14 cellular contexts compared by ENCODE assay signal in the genomic region with DNA sequence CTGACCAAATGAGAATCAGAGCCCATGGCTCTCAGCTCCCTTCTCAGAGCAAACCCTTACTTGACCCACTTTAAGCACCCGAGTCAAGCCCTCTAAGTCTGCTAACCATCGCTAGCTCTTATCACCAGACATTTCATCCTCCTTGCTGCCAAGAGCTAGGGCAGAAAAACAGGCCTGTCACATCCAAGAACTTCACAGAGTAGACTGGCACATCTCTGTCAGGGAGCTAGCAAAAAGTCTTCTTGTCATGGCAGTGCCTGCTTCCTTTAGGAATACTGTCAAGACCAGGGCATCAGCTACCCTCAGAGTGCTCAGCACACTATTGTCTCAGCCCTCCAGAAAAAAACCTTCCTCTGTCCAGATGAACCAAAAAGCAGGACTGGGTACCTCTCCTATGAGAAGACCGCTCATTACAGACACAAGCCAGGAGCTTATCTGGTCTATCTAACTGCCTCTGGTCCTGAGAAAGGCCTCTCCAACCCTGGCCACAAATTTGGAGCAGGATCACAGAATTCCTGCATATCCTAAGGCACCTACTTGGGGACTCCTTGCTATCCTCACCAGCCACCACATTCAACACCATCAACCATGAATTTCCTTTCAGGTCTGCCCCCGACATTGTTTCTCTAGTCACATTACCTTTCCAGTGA. TPM values are rescaled to one million over a fixed set of nuclear protein-coding genes. Genes with fewer than 3 reads are reported as not detected.
DNase-seq lines count a peak whose midpoint lies in the region; ATAC-seq and TF ChIP-seq lines count a peak whose summit lies in the region.
"Had no signal": no experiment of that assay in that cellular context is flagged by ENCODE, and none has a peak within 500 bp of the region (broad histone marks: within the 10 kb centered on the region; RNA-seq: fewer than 3 reads in every experiment).

No MANE protein-coding gene starts in this region.

- H3K4me1 Mint-ChIP-seq in T-cell: peaks cover 4 to 29% (median 12%) of the 10 kb centered on the region in 3 donors
- H3K4me1 Mint-ChIP-seq: CD14-positive monocyte had no signal

- H3K4me2 ChIP-seq in GM23248 (ENCODE audit: unreplicated experiment) (peak overlapping the region; percentile 64), fibroblast of lung (ENCODE audit: extremely low read depth, insufficient read depth, low read length) (no peak overlapping the region)

- H3K4me3 ChIP-seq in GM23248: no peak overlapping the region
- no peak overlapping the region for H3K4me3 ChIP-seq in fibroblast of lung (replicated peaks in 1 of 4; ENCODE audit: control extremely low read depth in 1 of 4, insufficient read depth in 1 of 4, low read depth in 3 of 4, low read length in 4 of 4)
- H3K4me3 ChIP-seq in skeletal muscle tissue (ENCODE audit: low read length in 3 of 3): no peak overlapping the region
- H3K4me3 ChIP-seq: ovary, SJCRH30 had no signal

- in situ Hi-C loops in GM23248 (cut with MboI): no loop called here

- H2AFZ ChIP-seq in GM23248 (no peak overlapping the region), fibroblast of lung (ENCODE audit: low read length) (no peak overlapping the region)

- POLR2A ChIA-PET in RWPE1 (lab: Yijun Ruan, JAX; ENCODE audit: low non-redundant PET) (no interaction called here), T-cell (lab: Charles Lee) (no interaction called here)

- H3K9me3 ChIP-seq in GM23248 (ENCODE audit: low read depth) (no peaks in the 10 kb centered on the region), fibroblast of lung (ENCODE audit: control insufficient read depth, insufficient read depth, low read depth, low read length) (no peaks in the 10 kb centered on the region), skeletal muscle tissue (ENCODE audit: control insufficient read depth in 3 of 3, low read length in 3 of 3) (no peaks in the 10 kb centered on the region)
- H3K9me3 ChIP-seq: ovary, SJCRH30 had no signal

- CTCF ChIA-PET in RWPE1 (lab: Yijun Ruan, JAX) (interaction anchor here (0.5 to 1.8 kb wide), 6 partner anchors 9 to 1371 kb away, joined by 3 to 6 read pairs (median 4); no protein-coding TSS in a partner anchor), T-cell (lab: Charles Lee) (no interaction called here)

- H3K36me3 ChIP-seq in GM23248 (ENCODE audit: low read depth): no peaks in the 10 kb centered on the region
- H3K36me3 ChIP-seq in fibroblast of lung (ENCODE audit: control insufficient read depth, insufficient read depth, low read length): no peaks in the 10 kb centered on the region
- peaks cover 1 to 15% (median 6%) of the 10 kb centered on the region in 3 donors for H3K36me3 ChIP-seq in skeletal muscle tissue (ENCODE audit: control insufficient read depth in 3 of 3, insufficient read depth in 3 of 3, low read length in 3 of 3)
- H3K36me3 ChIP-seq: ovary had no signal

- peaks cover 31% of the 10 kb centered on the region for H3F3A ChIP-seq in GM23248 (ENCODE audit: insufficient read depth)

- no peaks in the 10 kb centered on the region for H3K9me2 ChIP-seq in GM23248 (ENCODE audit: insufficient read depth)

- H3K4me1 ChIP-seq in GM23248 (ENCODE audit: insufficient read depth): peaks cover 34% of the 10 kb centered on the region
- H3K4me1 ChIP-seq in fibroblast of lung (ENCODE audit: control insufficient read depth, extremely low read depth, insufficient read depth, low read length): peaks cover 10% of the 10 kb centered on the region
- peaks cover 16 to 32% (median 20%) of the 10 kb centered on the region in 3 donors for H3K4me1 ChIP-seq in skeletal muscle tissue (ENCODE audit: control insufficient read depth in 3 of 3, insufficient read depth in 3 of 3, low read length in 3 of 3)

- DNase-seq in GM23248 (no peak), RWPE1 (ENCODE audit: low spot score) (no peak), fibroblast of lung (ENCODE audit: low read depth in 2 of 2) (peak in 1 of 2 donors; percentile 24), T-cell (no peak), activated gamma-delta T cell (lab: John Stamatoyannopoulos, UW) (no peak)
- DNase-seq: activated CD8-positive, alpha-beta memory T cell treated with anti-CD3 and anti-CD28 coated beads for 24 hours; anterior cingulate cortex; effector memory CD4-positive, alpha-beta T cell; NK-92 treated with Interleukin-12 subunit alpha and Interleukin-12 subunit beta, amount 100 ng/mL, for 24 hours; ovary; SJCRH30 had no signal

- 69 to 74% methylated on average over 4 of the region's 4 CpGs for WGBS in GM23248 (ENCODE audit: low coverage in 1 of 2, low lambda C conversion rate in 2 of 2, missing lambda C conversion rate in 2 of 2), 2 experiments

- ATAC-seq in T-cell (replicated peaks in 1 of 4) (no peak), HG03457 (IDR thresholded peaks at IDR 0.05; ENCODE audit: unreplicated experiment) (no peak)

- TF ChIP-seq CTCF in RWPE1 (conservative IDR thresholded peaks at IDR 0.05; ENCODE audit: low read depth): no peak
- no peak for TF ChIP-seq CTCF in fibroblast of lung (conservative IDR thresholded peaks at IDR 0.05 in 1 of 2, IDR thresholded peaks at IDR 0.05 in 1 of 2; ENCODE audit: low read depth in 1 of 2, low read length in 2 of 2)

- H3K79me2 ChIP-seq in GM23248 (ENCODE audit: insufficient read depth) (peaks cover 48% of the 10 kb centered on the region), fibroblast of lung (ENCODE audit: control insufficient read depth, insufficient read depth, low read length) (no peaks in the 10 kb centered on the region)

- peaks cover 34% of the 10 kb centered on the region for H3K36me3 Mint-ChIP-seq in T-cell

- no peak overlapping the region for H3K4me3 Mint-ChIP-seq in T-cell
- H3K4me3 Mint-ChIP-seq: CD14-positive monocyte had no signal

- H3K27ac Mint-ChIP-seq in T-cell: no peak overlapping the region
- H3K27ac Mint-ChIP-seq: CD14-positive monocyte had no signal

- peak overlapping the region; percentile 92 for H3K27ac ChIP-seq in GM23248
- peak overlapping the region; percentile 90 for H3K27ac ChIP-seq in RWPE1
- peak overlapping the region; percentile 73 for H3K27ac ChIP-seq in fibroblast of lung (ENCODE audit: insufficient read depth, low read length)
- peak overlapping the region; percentile 17 for H3K27ac ChIP-seq in skeletal muscle tissue (ENCODE audit: low read depth, low read length)
- H3K27ac ChIP-seq: ovary had no signal

- no peaks in the 10 kb centered on the region for H3K9me3 Mint-ChIP-seq in T-cell

- peak overlapping the region; percentile 70 for H3K9ac ChIP-seq in GM23248
- H3K9ac ChIP-seq in fibroblast of lung (ENCODE audit: insufficient read depth, low read length): no peak overlapping the region
- H3K9ac ChIP-seq in skeletal muscle tissue (ENCODE audit: low read depth in 1 of 3, low read length in 3 of 3): no peak overlapping the region

- H3K27me3 Mint-ChIP-seq in T-cell: no peaks in the 10 kb centered on the region

- H3K27me3 ChIP-seq in GM23248 (replicated peaks; ENCODE audit: insufficient read depth) (no peaks in the 10 kb centered on the region), fibroblast of lung (ENCODE audit: control insufficient read depth, insufficient read depth, low read length) (no peaks in the 10 kb centered on the region), skeletal muscle tissue (ENCODE audit: control insufficient read depth in 3 of 3, insufficient read depth in 3 of 3, low read length in 3 of 3) (no peaks in the 10 kb centered on the region)
- H3K27me3 ChIP-seq: ovary, SJCRH30 had no signal

- H4K20me1 ChIP-seq in GM23248 (ENCODE audit: insufficient read depth): no peaks in the 10 kb centered on the region
- H4K20me1 ChIP-seq in fibroblast of lung (ENCODE audit: control insufficient read depth, extremely low read depth, insufficient read depth, low read length): no peaks in the 10 kb centered on the region

RNA-seq across cellular contexts. Expression of a gene that starts 26.2 kb away (rescaled TPM):
- total RNA-seq in GM23248 (2014; rRNA removed; shearing (Covaris generic)): 45.5 and 51.2 TPM in 2 replicates
- polyA plus RNA-seq in GM23248 (2016; fragmentation: Nextera tagmentation; extraction: Ambion mirVana) (77.5 and 83.4 TPM in 2 replicates), fibroblast of lung (43.4 and 48.0 TPM in 2 replicates)
- total RNA-seq in fibroblast of lung (39.0 and 44.9 TPM in 2 replicates), skeletal muscle tissue (52.7 TPM), T-cell (10 to 100 TPM; 29.3 to 39.4 (median 33.0) TPM)
- 41.7 and 54.9 TPM in 2 replicates for polyA plus RNA-seq in fibroblast of lung (2012)
- 70.2 and 74.4 TPM in 2 replicates for polyA minus RNA-seq in fibroblast of lung (ENCODE audit: low replicate concordance)

Comparison
In these comparisons a context has a peak if more than half of its experiments do, and no peak if none do; other contexts are left out.
1. H3K27ac ChIP-seq: peak in every context shown above with its lines; median percentile 92 in GM23248; 90 in RWPE1; 73 in fibroblast of lung; 17 in skeletal muscle tissue.